In the genomic region with DNA sequence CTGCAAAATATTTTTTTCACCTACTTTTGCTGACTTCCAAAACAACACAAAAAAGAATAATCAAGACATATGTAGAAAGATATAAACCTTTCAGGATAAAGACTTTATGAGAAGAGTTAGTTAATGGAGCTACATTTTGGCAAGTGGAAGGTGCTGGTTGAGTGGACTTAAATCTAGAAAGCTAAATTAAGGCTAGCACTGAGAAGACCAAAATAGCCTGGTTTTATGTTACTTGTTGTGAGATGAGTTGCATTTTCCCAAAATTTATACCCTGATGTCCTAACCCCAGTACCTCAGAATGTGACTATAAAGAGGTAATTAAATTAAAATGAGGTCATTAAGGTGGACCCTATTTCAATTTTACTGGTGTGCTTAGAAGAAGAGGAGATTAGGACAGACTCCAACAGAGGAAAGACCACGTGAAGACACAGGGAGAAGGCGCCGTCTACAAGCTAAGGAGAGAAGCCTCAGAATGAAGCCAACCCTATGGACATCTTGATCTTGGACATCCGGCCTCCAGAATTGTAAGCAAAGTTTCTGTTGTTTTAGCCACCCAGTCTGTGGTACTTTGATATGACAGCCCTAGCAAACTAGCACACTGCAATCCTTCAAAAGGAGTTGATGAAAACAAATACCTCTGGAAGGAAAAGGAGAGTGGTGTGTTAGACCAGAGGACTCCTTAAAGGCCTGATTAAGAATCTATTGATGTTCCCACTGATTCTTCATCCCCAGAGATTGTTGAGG, we compare ENCODE assay signal across 20 cellular contexts.
DNase-seq lines count a peak whose midpoint lies in the region; ATAC-seq, FAIRE-seq and TF ChIP-seq lines count a peak whose summit lies in the region.
"Had no signal": no experiment of that assay in that cellular context is flagged by ENCODE, and none has a peak within 500 bp of the region (broad histone marks: within the 10 kb centered on the region; RNA-seq: fewer than 3 reads in every experiment).

No MANE protein-coding gene starts in this region.

- intact Hi-C loops in psoas muscle (cut with DNase I) (loop anchor here in 1 of 2 donors (10.0 kb wide), 1 partner anchor 136 kb away; no protein-coding TSS in a partner anchor), tibial artery (cut with DNase I; ENCODE audit: low total_unique reads) (no loop called here)

- H3K4me1 ChIP-seq in psoas muscle (peaks cover 5% of the 10 kb centered on the region), tibial artery (peaks cover 0 to 14% (median 0%) of the 10 kb centered on the region in 4 donors)
- H3K4me1 ChIP-seq: A549 had no signal

- peak overlapping the region; percentile 16 for H3K27ac Mint-ChIP-seq in central memory CD8-positive, alpha-beta T cell (ENCODE audit: low read depth)
- H3K27ac Mint-ChIP-seq: CD4-positive, alpha-beta T cell; H9; IgD-negative memory B cell had no signal

- H3K36me3 ChIP-seq in psoas muscle (ENCODE audit: insufficient read depth in 1 of 2, low read depth in 1 of 2) = no peaks in the 10 kb centered on the region
- H3K36me3 ChIP-seq in tibial artery = no peaks in the 10 kb centered on the region

- 57 to 82% (median 67%) methylated on average over 4 of the region's 4 CpGs for WGBS in psoas muscle, 3 donors

- DNase-seq in GM19239 (ENCODE audit: insufficient read length, low spot score) = no peak
- DNase-seq in central memory CD8-positive, alpha-beta T cell (ENCODE audit: low spot score in 2 of 2) = no peak
- no peak for DNase-seq in psoas muscle
- DNase-seq in tibial artery = no peak
- no peak for DNase-seq in NCI-H82 (lab: John Stamatoyannopoulos, UW)
- no peak for DNase-seq in NCI-H2081 treated with DMSO at 0.1 percent for 48 hours (lab: John Stamatoyannopoulos, UW)
- DNase-seq in NCI-H526 (lab: John Stamatoyannopoulos, UW) = no peak
- DNase-seq: AML-193; CD4-positive, alpha-beta T cell; DMS79; GDM1; H9 had no signal

- peaks cover 48% of the 10 kb centered on the region for H3K27me3 Mint-ChIP-seq in central memory CD8-positive, alpha-beta T cell
- H3K27me3 Mint-ChIP-seq: CD4-positive, alpha-beta T cell had no signal

- no peak for ATAC-seq in central memory CD8-positive, alpha-beta T cell (replicated peaks; ENCODE audit: extremely low read depth, poor library complexity, severe bottlenecking)
- peak in 2 of 4 donors; percentile 42 to 78 for ATAC-seq in psoas muscle
- ATAC-seq: A549, HepG2 had no signal

- H3K4me3 ChIP-seq in psoas muscle (peak overlapping the region; percentile 15), tibial artery (no peak overlapping the region)
- H3K4me3 ChIP-seq: A549 had no signal

- H3K9me3 Mint-ChIP-seq in central memory CD8-positive, alpha-beta T cell = no peaks in the 10 kb centered on the region
- H3K9me3 Mint-ChIP-seq: CD4-positive, alpha-beta T cell had no signal

- peak; percentile 37 for FAIRE-seq in GM19239 (lab: Jason Lieb, UNC)
- FAIRE-seq: A549, GM12892, GM18507, H1, HepG2 had no signal

- no peaks in the 10 kb centered on the region for H3K4me1 Mint-ChIP-seq in central memory CD8-positive, alpha-beta T cell
- H3K4me1 Mint-ChIP-seq: H9 had no signal

- H3K4me3 Mint-ChIP-seq in central memory CD8-positive, alpha-beta T cell = no peak overlapping the region
- H3K4me3 Mint-ChIP-seq: CD4-positive, alpha-beta T cell; H9; IgD-negative memory B cell had no signal

- TF ChIP-seq CTCF in psoas muscle (IDR thresholded peaks at IDR 0.05) (no peak), tibial artery (IDR thresholded peaks at IDR 0.05) (no peak)

- H3K27me3 ChIP-seq in psoas muscle (ENCODE audit: insufficient read depth in 3 of 3, low read length in 2 of 3) (no peaks in the 10 kb centered on the region), tibial artery (no peaks in the 10 kb centered on the region)

- no peaks in the 10 kb centered on the region for H3K9me3 ChIP-seq in psoas muscle
- H3K9me3 ChIP-seq in tibial artery = no peaks in the 10 kb centered on the region
- H3K9me3 ChIP-seq: A549 had no signal

- H3K27ac ChIP-seq in psoas muscle = peak overlapping the region; percentile 30
- peak overlapping the region; percentile 53 to 55 for H3K27ac ChIP-seq in tibial artery
- H3K27ac ChIP-seq: 22Rv1, A549, C4-2B had no signal

- H3K36me3 Mint-ChIP-seq in central memory CD8-positive, alpha-beta T cell (ENCODE audit: insufficient read depth) = no peaks in the 10 kb centered on the region
